20 cellular contexts compared by ENCODE assay signal in the genomic region with DNA sequence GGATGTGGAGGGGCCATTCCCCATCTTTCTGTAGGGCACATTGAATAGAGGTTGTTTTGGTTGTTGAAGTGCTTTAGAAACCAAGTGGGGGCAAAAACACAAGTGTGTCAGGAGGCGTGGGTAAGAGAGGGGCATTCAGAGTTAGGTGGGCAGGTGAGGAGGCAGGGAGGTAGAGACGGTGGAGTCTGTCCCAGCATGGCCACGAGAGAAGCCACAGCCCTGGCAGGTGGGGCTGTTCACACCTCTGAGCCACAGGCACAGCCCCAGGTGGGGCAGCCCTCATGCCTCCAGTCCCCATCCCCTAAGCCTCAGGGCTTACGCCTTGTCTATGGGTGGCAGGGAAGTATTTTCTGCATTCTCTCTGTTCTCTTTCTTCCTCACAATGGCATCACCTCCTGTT. TPM values are rescaled to one million over a fixed set of nuclear protein-coding genes. Genes with fewer than 3 reads are reported as not detected.
A peak's percentile ranks its signal among the peaks of the same experiment; 100 is the strongest.
DNase-seq lines count a peak whose midpoint lies in the region; ATAC-seq and TF ChIP-seq lines count a peak whose summit lies in the region.
"Had no signal": no experiment of that assay in that cellular context is flagged by ENCODE, and none has a peak within 500 bp of the region (broad histone marks: within the 10 kb centered on the region; RNA-seq: fewer than 3 reads in every experiment).

No MANE protein-coding gene starts in this region.

- no peaks in the 10 kb centered on the region for H3K36me3 Mint-ChIP-seq in activated naive CD4-positive, alpha-beta T cell treated with anti-CD3 and anti-CD28 coated beads, Interleukin-2, amount 50 U/mL, for 24 hours
- no peaks in the 10 kb centered on the region for H3K36me3 Mint-ChIP-seq in activated naive CD4-positive, alpha-beta T cell treated with anti-CD3 and anti-CD28 coated beads, Interleukin-2, amount 10 ng/mL, durations not matched to agents 7 days and 5 days
- no peaks in the 10 kb centered on the region for H3K36me3 Mint-ChIP-seq in osteocyte (ENCODE audit: unreplicated experiment)
- no peaks in the 10 kb centered on the region for H3K36me3 Mint-ChIP-seq in stimulated activated effector memory CD8-positive, alpha-beta T cell treated with anti-CD3 and anti-CD28 coated beads, Interleukin-12 subunit alpha, Interleukin-12 subunit beta, amount 100 ng/mL, for 72 hours
- H3K36me3 Mint-ChIP-seq: CD8-positive, alpha-beta T cell had no signal

- CTCF ChIA-PET in activated naive CD4-positive, alpha-beta T cell treated with anti-CD3 and anti-CD28 coated beads, Interleukin-2, amount 10 ng/mL, durations not matched to agents 7 days and 5 days (lab: Charles Lee) = no interaction called here

- H3K27me3 ChIP-seq in upper lobe of right lung = no peaks in the 10 kb centered on the region
- H3K27me3 ChIP-seq: BLaER1 treated with 17β-estradiol and CSF1 and Interleukin-3, amounts not matched to agents 10 nM and 100 nM had no signal

- H3K4me3 ChIP-seq in upper lobe of right lung = no peak overlapping the region
- H3K4me3 ChIP-seq: A549; BLaER1 treated with 17β-estradiol and CSF1 and Interleukin-3, amounts not matched to agents 10 nM and 100 nM had no signal

- peak; percentile 36 for ATAC-seq in stimulated activated effector memory CD8-positive, alpha-beta T cell treated with anti-CD3 and anti-CD28 coated beads, Interleukin-12 subunit alpha, Interleukin-12 subunit beta, amount 100 ng/mL, for 72 hours
- no peak for ATAC-seq in upper lobe of right lung
- ATAC-seq: CD8-positive, alpha-beta T cell had no signal

- no peaks in the 10 kb centered on the region for H3K4me1 Mint-ChIP-seq in activated naive CD4-positive, alpha-beta T cell treated with anti-CD3 and anti-CD28 coated beads, Interleukin-2, amount 50 U/mL, for 24 hours
- no peaks in the 10 kb centered on the region for H3K4me1 Mint-ChIP-seq in activated naive CD4-positive, alpha-beta T cell treated with anti-CD3 and anti-CD28 coated beads, Interleukin-2, amount 10 ng/mL, durations not matched to agents 7 days and 5 days
- no peaks in the 10 kb centered on the region for H3K4me1 Mint-ChIP-seq in osteocyte (ENCODE audit: unreplicated experiment)
- peaks cover 5% of the 10 kb centered on the region for H3K4me1 Mint-ChIP-seq in stimulated activated effector memory CD8-positive, alpha-beta T cell treated with anti-CD3 and anti-CD28 coated beads, Interleukin-12 subunit alpha, Interleukin-12 subunit beta, amount 100 ng/mL, for 72 hours
- H3K4me1 Mint-ChIP-seq: B cell had no signal

- peak overlapping the region; percentile 64 for H3K27ac Mint-ChIP-seq in activated naive CD4-positive, alpha-beta T cell treated with anti-CD3 and anti-CD28 coated beads, Interleukin-2, amount 50 U/mL, for 24 hours
- no peak overlapping the region for H3K27ac Mint-ChIP-seq in activated naive CD4-positive, alpha-beta T cell treated with anti-CD3 and anti-CD28 coated beads, Interleukin-2, amount 10 ng/mL, durations not matched to agents 7 days and 5 days
- no peak overlapping the region for H3K27ac Mint-ChIP-seq in osteocyte (ENCODE audit: unreplicated experiment)
- H3K27ac Mint-ChIP-seq in stimulated activated effector memory CD8-positive, alpha-beta T cell treated with anti-CD3 and anti-CD28 coated beads, Interleukin-12 subunit alpha, Interleukin-12 subunit beta, amount 100 ng/mL, for 72 hours = no peak overlapping the region
- H3K27ac Mint-ChIP-seq: B cell; CD4-positive, alpha-beta T cell; CD8-positive, alpha-beta T cell had no signal

- DNase-seq in activated naive CD4-positive, alpha-beta T cell treated with anti-CD3 and anti-CD28 coated beads, Interleukin-2, amount 10 ng/mL, durations not matched to agents 7 days and 5 days = no peak
- DNase-seq in osteocyte (ENCODE audit: extremely low spot score, unreplicated experiment) (peak; percentile 51), upper lobe of right lung (peak; percentile 11), nucleus accumbens (lab: John Stamatoyannopoulos, UW) (no peak), T-helper 2 cell (no peak), NCI-H2227 treated with DMSO at 0.1 percent for 48 hours (lab: John Stamatoyannopoulos, UW) (no peak)
- no peak for DNase-seq in stimulated activated effector memory CD8-positive, alpha-beta T cell treated with anti-CD3 and anti-CD28 coated beads, Interleukin-12 subunit alpha, Interleukin-12 subunit beta, amount 100 ng/mL, for 72 hours (ENCODE audit: low spot score in 2 of 2)
- DNase-seq: AML-193; Caco-2; Calu3; CD4-positive, alpha-beta T cell; DMS79 treated with DMSO at 0.1 percent for 48 hours; GF-D8 had no signal

- H3K4me3 Mint-ChIP-seq in activated naive CD4-positive, alpha-beta T cell treated with anti-CD3 and anti-CD28 coated beads, Interleukin-2, amount 50 U/mL, for 24 hours = no peak overlapping the region
- H3K4me3 Mint-ChIP-seq in activated naive CD4-positive, alpha-beta T cell treated with anti-CD3 and anti-CD28 coated beads, Interleukin-2, amount 10 ng/mL, durations not matched to agents 7 days and 5 days = no peak overlapping the region
- H3K4me3 Mint-ChIP-seq in osteocyte (ENCODE audit: unreplicated experiment) = no peak overlapping the region
- no peak overlapping the region for H3K4me3 Mint-ChIP-seq in stimulated activated effector memory CD8-positive, alpha-beta T cell treated with anti-CD3 and anti-CD28 coated beads, Interleukin-12 subunit alpha, Interleukin-12 subunit beta, amount 100 ng/mL, for 72 hours
- H3K4me3 Mint-ChIP-seq: B cell; CD4-positive, alpha-beta T cell; CD8-positive, alpha-beta T cell had no signal

- H3K9me3 ChIP-seq in upper lobe of right lung = no peaks in the 10 kb centered on the region
- H3K9me3 ChIP-seq: A549; BLaER1 treated with 17β-estradiol and CSF1 and Interleukin-3, amounts not matched to agents 10 nM and 100 nM had no signal

- H3K9me3 Mint-ChIP-seq in activated naive CD4-positive, alpha-beta T cell treated with anti-CD3 and anti-CD28 coated beads, Interleukin-2, amount 50 U/mL, for 24 hours = peaks cover 4% of the 10 kb centered on the region
- peaks cover 2% of the 10 kb centered on the region for H3K9me3 Mint-ChIP-seq in activated naive CD4-positive, alpha-beta T cell treated with anti-CD3 and anti-CD28 coated beads, Interleukin-2, amount 10 ng/mL, durations not matched to agents 7 days and 5 days
- H3K9me3 Mint-ChIP-seq in osteocyte (ENCODE audit: unreplicated experiment) = peaks cover 5% of the 10 kb centered on the region
- H3K9me3 Mint-ChIP-seq in stimulated activated effector memory CD8-positive, alpha-beta T cell treated with anti-CD3 and anti-CD28 coated beads, Interleukin-12 subunit alpha, Interleukin-12 subunit beta, amount 100 ng/mL, for 72 hours = no peaks in the 10 kb centered on the region

- H3K36me3 ChIP-seq in upper lobe of right lung = no peaks in the 10 kb centered on the region
- H3K36me3 ChIP-seq: BLaER1 treated with 17β-estradiol and CSF1 and Interleukin-3, amounts not matched to agents 10 nM and 100 nM had no signal

- peaks cover 22% of the 10 kb centered on the region for H3K27me3 Mint-ChIP-seq in activated naive CD4-positive, alpha-beta T cell treated with anti-CD3 and anti-CD28 coated beads, Interleukin-2, amount 50 U/mL, for 24 hours
- H3K27me3 Mint-ChIP-seq in activated naive CD4-positive, alpha-beta T cell treated with anti-CD3 and anti-CD28 coated beads, Interleukin-2, amount 10 ng/mL, durations not matched to agents 7 days and 5 days = peaks cover 26% of the 10 kb centered on the region
- peaks cover 36% of the 10 kb centered on the region for H3K27me3 Mint-ChIP-seq in osteocyte (ENCODE audit: unreplicated experiment)

- intact Hi-C loops in upper lobe of right lung (cut with DNase I) = no loop called here

- H3K4me1 ChIP-seq in upper lobe of right lung = no peaks in the 10 kb centered on the region
- H3K4me1 ChIP-seq: A549, Caco-2 had no signal

- TF ChIP-seq CTCF in osteocyte (IDR thresholded peaks at IDR 0.05) (no peak), upper lobe of right lung (IDR thresholded peaks at IDR 0.05) (no peak)

- no peak overlapping the region for H3K27ac ChIP-seq in upper lobe of right lung
- H3K27ac ChIP-seq: 22Rv1; A549; BLaER1 treated with 17β-estradiol and CSF1 and Interleukin-3, amounts not matched to agents 10 nM and 100 nM; C4-2B had no signal

RNA-seq across cellular contexts. Expression of gene KCTD15, which starts 43.7 kb away (rescaled TPM):
- 83.2 and 86.8 TPM in 2 replicates for total RNA-seq in osteocyte
- total RNA-seq in upper lobe of right lung = 48.7 TPM

Comparison
In these comparisons a context has a peak if more than half of its experiments do, and no peak if none do; other contexts are left out.
1. DNase-seq: peak in osteocyte (single experiment) and upper lobe of right lung (single experiment); none in activated naive CD4-positive, alpha-beta T cell treated with anti-CD3 and anti-CD28 coated beads, Interleukin-2, amount 10 ng/mL, durations not matched to agents 7 days and 5 days (single experiment), stimulated activated effector memory CD8-positive, alpha-beta T cell treated with anti-CD3 and anti-CD28 coated beads, Interleukin-12 subunit alpha, Interleukin-12 subunit beta, amount 100 ng/mL, for 72 hours (0 of 2), nucleus accumbens (0 of 56), T-helper 2 cell (0 of 5) and NCI-H2227 treated with DMSO at 0.1 percent for 48 hours (single experiment).